8 cellular contexts compared by ENCODE assay signal in the genomic region with DNA sequence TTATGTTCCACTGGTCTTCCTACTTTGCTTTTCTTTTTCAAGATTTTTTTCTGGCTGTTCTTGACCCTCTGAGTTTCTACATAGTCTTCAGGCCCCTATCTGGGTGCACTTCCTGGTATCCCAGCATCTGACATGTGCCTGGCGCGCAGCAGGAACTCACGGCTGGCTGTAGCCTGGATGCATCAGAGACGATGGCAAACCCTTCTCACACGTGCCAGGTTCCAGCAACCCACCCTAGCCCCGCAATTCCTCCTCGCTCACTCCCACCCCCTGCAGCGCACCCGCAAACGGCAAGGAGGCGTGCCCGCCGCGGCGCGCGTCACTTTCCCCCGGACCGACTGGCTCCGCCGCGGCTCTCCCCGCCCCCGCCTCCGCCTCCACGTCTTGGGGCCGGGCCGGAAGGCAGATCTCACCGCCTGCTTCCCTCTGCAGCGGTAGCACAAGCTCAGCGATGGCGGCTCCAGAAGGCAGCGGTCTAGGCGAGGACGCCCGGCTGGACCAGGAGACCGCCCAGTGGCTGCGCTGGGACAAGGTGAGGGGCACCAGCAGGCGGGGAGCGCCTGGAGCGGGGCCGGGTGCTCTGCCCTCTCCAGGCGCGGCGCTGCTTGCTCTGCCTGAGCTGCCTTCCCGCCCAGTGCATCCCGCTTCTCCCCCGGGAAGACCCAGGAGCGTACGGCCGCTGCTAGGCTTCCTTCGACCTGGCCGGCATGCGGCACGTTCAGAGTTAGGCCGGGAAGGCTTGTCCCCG. TPM values are rescaled to one million over a fixed set of nuclear protein-coding genes. Genes with fewer than 3 reads are reported as not detected.
DNase-seq lines count a peak whose midpoint lies in the region; ATAC-seq and TF ChIP-seq lines count a peak whose summit lies in the region.

A gene (plus strand): TSS at position 405 of the 748 bp plus-strand sequence. CDS start 47 bp downstream, at position 452.

- peak; percentile 7 for TF ChIP-seq CTCF in AG09309 (IDR thresholded peaks at IDR 0.05; ENCODE audit: control insufficient read depth, insufficient read depth, low read depth, low read length, missing control alignments)
- TF ChIP-seq CTCF in chondrocyte (IDR thresholded peaks at IDR 0.05), result peak; percentile 60

- peak within 1 kb of the TSS; percentile 87 for H3K4me3 Mint-ChIP-seq in chondrocyte (ENCODE audit: unreplicated experiment)

- no peaks in the 10 kb centered on the region for H3K9me3 Mint-ChIP-seq in chondrocyte (ENCODE audit: low read depth)

- H3K4me1 Mint-ChIP-seq in chondrocyte (ENCODE audit: low read depth), result peaks cover 29% of the 10 kb centered on the region

- H3K27me3 Mint-ChIP-seq in chondrocyte (ENCODE audit: low read depth), result no peaks in the 10 kb centered on the region

- peak within 1 kb of the TSS; percentile 65 for H3K4me3 ChIP-seq in AG09309 (ENCODE audit: control insufficient read depth, low read depth, low read length)

- ATAC-seq in GM18909 (IDR thresholded peaks at IDR 0.05; ENCODE audit: poor library complexity, unreplicated experiment) (peak; percentile 97), HG03159 (IDR thresholded peaks at IDR 0.05; ENCODE audit: unreplicated experiment) (peak; percentile 96)

- DNase-seq in AG09309 (ENCODE audit: low read depth) (no peak), NCI-H345 (lab: John Stamatoyannopoulos, UW) (peak; percentile 84), chondrocyte (ENCODE audit: low spot score) (peak; percentile 94), kidney tubule cell (ENCODE audit: low spot score) (peak; percentile 89)
- DNase-seq in activated CD4-positive, alpha-beta T cell treated with anti-CD3 and anti-CD28 coated beads for 1 hour, result peak; percentile 83
- DNase-seq in stimulated activated CD4-positive, alpha-beta T cell treated with anti-CD3 and anti-CD28 coated beads, Interleukin-1b, Interleukin-23, amount 100 ng/mL, for 4 hours (ENCODE audit: low read depth in 2 of 2), result peak; percentile 86 to 92

- H3K36me3 Mint-ChIP-seq in chondrocyte (ENCODE audit: low read depth), result peaks cover 8% of the 10 kb centered on the region

- peak within 1 kb of the TSS; percentile 90 for H3K27ac Mint-ChIP-seq in chondrocyte (ENCODE audit: unreplicated experiment)

RNA-seq across cellular contexts. Expression of the gene that starts here (rescaled TPM):
- 26.1 to 28.9 TPM (median 26.4 TPM) in 3 replicates for total RNA-seq in chondrocyte
